ENCODE assay signal across 8 cellular contexts in the genomic region with DNA sequence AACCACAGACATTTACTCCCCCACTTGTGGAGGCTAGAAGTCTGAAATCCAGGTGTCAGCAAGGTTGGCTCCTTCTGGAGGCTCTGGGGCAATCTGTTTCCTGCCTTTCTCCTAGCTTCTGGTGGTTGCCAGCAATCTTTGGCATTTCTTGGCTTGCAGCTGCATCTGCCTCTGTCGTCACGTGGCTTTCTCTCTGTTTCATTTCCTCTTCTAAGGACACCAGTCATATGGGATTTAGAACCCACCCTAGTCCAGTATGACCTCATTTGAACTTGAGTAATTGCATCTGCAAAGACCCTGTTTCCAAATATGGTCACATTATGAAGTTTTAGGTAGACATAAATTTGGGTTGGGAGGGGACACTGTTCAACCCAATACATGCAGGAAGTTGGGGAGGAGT. TPM values are rescaled to one million over a fixed set of nuclear protein-coding genes. Genes with fewer than 3 reads are reported as not detected.
A peak's percentile ranks its signal among the peaks of the same experiment; 100 is the strongest.
DNase-seq lines count a peak whose midpoint lies in the region; ATAC-seq and TF ChIP-seq lines count a peak whose summit lies in the region.

No MANE protein-coding gene starts in this region.

- TF ChIP-seq CTCF in Peyer's patch (IDR thresholded peaks at IDR 0.05) (no peak), foreskin keratinocyte (conservative IDR thresholded peaks at IDR 0.05) (no peak), thoracic aorta (IDR thresholded peaks at IDR 0.05) (no peak)

- no peak for TF ChIP-seq POLR2A in Peyer's patch (IDR thresholded peaks at IDR 0.05)

- ATAC-seq in GM21825 (IDR thresholded peaks at IDR 0.05; ENCODE audit: unreplicated experiment) (peak; percentile 67), foreskin keratinocyte (no peak), thoracic aorta (ENCODE audit: insufficient number of reproducible peaks, low FRiP score, low read depth) (no peak), HG03139 (IDR thresholded peaks at IDR 0.05; ENCODE audit: unreplicated experiment) (no peak)

- H3K9me3 ChIP-seq in Peyer's patch, result no peaks in the 10 kb centered on the region
- H3K9me3 ChIP-seq in thoracic aorta, result no peaks in the 10 kb centered on the region

- H3K27ac ChIP-seq in Peyer's patch, result peak overlapping the region; percentile 39 to 83 (median 58)
- H3K27ac ChIP-seq in foreskin keratinocyte, result no peak overlapping the region
- H3K27ac ChIP-seq in thoracic aorta, result peak overlapping the region; percentile 41 to 64

- H3K4me3 ChIP-seq in Peyer's patch (no peak overlapping the region), thoracic aorta (no peak overlapping the region)

- DNase-seq in Peyer's patch (peak in 2 of 3 donors; percentile 52 to 73), foreskin keratinocyte (peak; percentile 31 to 58), thoracic aorta (ENCODE audit: low spot score) (no peak), SHP77 treated with DMSO at 0.1 percent for 48 hours (lab: John Stamatoyannopoulos, UW) (no peak), GOT3 (lab: John Stamatoyannopoulos, UW) (no peak), NCI-H2171 treated with DMSO at 0.1 percent for 48 hours (lab: John Stamatoyannopoulos, UW) (no peak)

- H3K4me1 ChIP-seq in Peyer's patch (peaks cover 6 to 24% (median 11%) of the 10 kb centered on the region in 4 donors), foreskin keratinocyte (no peaks in the 10 kb centered on the region), thoracic aorta (ENCODE audit: control insufficient read depth in 1 of 2, low read depth in 2 of 2) (peaks cover 20 to 43% of the 10 kb centered on the region in 2 donors)

- H3K27me3 ChIP-seq in Peyer's patch (no peaks in the 10 kb centered on the region), foreskin keratinocyte (peaks cover 8% of the 10 kb centered on the region), thoracic aorta (replicated peaks; ENCODE audit: insufficient read depth) (no peaks in the 10 kb centered on the region)

- H3K36me3 ChIP-seq in Peyer's patch, result no peaks in the 10 kb centered on the region
- no peaks in the 10 kb centered on the region for H3K36me3 ChIP-seq in thoracic aorta

RNA-seq across cellular contexts. Expression of gene EPB41L1, which starts 56.2 kb away (rescaled TPM):
- total RNA-seq in Peyer's patch (100 to 1,000 TPM in 1 of 4 donors, 10 to 100 TPM in 3; 23.1 to 104 (median 57.2) TPM), foreskin keratinocyte (1.5 and 2.0 TPM in 2 replicates), thoracic aorta (100 to 1,000 TPM in 1 of 2 donors, 10 to 100 TPM in 1; 81.1 to 102 TPM)
- polyA plus RNA-seq in foreskin keratinocyte, result 0.50 and 0.69 TPM in 2 replicates

Comparison
In these comparisons a context has a peak if more than half of its experiments do, and no peak if none do; other contexts are left out.
1. DNase-seq: peak in Peyer's patch (2 of 3) and foreskin keratinocyte (2 of 2); none in thoracic aorta (single experiment), SHP77 treated with DMSO at 0.1 percent for 48 hours (single experiment), GOT3 (single experiment) and NCI-H2171 treated with DMSO at 0.1 percent for 48 hours (single experiment).